In the genomic region with DNA sequence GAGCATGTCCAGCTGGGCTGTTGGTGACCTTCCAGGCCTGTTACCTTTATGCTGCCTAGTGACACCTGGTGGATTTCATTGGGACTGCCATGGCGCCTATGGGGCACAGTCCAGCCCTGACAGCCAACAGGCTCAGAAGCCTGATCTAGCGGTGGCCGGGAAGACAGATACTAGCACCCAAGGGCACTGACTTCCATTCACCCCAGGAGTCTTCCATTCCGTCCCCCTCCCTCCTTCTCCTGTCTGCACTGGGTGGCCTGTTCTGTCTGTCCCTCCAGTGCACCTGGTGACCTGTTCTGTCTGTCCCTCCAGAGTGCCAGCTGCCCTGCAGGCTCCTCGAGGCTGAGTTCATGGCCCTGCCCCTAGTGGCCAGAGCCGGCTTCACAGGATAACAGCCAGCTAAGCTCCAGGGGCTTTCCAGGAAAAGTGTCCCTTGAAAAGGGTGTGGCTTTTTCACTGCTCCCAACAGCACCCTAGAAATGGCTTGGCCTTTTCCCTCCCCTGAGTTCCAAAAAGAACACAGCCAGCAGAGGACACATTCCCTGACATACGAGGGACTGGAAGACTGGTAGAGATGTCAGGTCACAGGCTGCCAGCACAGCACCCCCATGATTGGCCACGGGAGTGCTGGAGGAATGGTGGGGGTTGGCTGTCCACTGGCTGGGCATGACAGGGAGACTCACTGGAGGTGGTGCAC, we compare ENCODE assay signal across 1 cellular context.
A peak's percentile ranks its signal among the peaks of the same experiment; 100 is the strongest.
TF ChIP-seq lines count a peak whose summit lies in the region.

No MANE protein-coding gene starts in this region.

TF ChIP-seq in GM12878, 131 proteins besides CTCF, POLR2A, EP300 and RAD21:
- TF ChIP-seq, protein P1, sequence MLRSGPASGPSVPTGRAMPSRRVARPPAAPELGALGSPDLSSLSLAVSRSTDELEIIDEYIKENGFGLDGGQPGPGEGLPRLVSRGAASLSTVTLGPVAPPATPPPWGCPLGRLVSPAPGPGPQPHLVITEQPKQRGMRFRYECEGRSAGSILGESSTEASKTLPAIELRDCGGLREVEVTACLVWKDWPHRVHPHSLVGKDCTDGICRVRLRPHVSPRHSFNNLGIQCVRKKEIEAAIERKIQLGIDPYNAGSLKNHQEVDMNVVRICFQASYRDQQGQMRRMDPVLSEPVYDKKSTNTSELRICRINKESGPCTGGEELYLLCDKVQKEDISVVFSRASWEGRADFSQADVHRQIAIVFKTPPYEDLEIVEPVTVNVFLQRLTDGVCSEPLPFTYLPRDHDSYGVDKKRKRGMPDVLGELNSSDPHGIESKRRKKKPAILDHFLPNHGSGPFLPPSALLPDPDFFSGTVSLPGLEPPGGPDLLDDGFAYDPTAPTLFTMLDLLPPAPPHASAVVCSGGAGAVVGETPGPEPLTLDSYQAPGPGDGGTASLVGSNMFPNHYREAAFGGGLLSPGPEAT (IDR thresholded peaks at IDR 0.05; ENCODE audit: low read depth): peak; percentile 53; the same call in 1 of the 2 replicates
- TF ChIP-seq IKZF1 (conservative IDR thresholded peaks at IDR 0.05) (peak; percentile 44; the same call in 1 of the 2 replicates), TCF12 (IDR thresholded peaks at IDR 0.05; ENCODE audit: low read depth, low read length) (0 out of 2 replicates have a peak, but pooled peaks have one; percentile 7), YY1 (IDR thresholded peaks at IDR 0.05; ENCODE audit: low read depth, low read length) (peak; percentile 61; the same call in 1 of the 2 replicates), RB1 (IDR thresholded peaks at IDR 0.05; ENCODE audit: borderline replicate concordance) (0 out of 2 replicates have a peak, but pooled peaks have one; percentile 52), STAT1 (conservative IDR thresholded peaks at IDR 0.05) (0 out of 2 replicates have a peak, but pooled peaks have one; percentile 9)
